25 cellular contexts compared by ENCODE assay signal in genomic region chr19:33745297-33745696, GRCh38.
"Had no signal": no experiment of that assay in that cellular context is flagged by ENCODE, and none has a peak within 500 bp of the region (broad histone marks: within the 10 kb centered on the region; RNA-seq: fewer than 3 reads in every experiment).

No MANE protein-coding gene starts in this region.

- ATAC-seq: effector memory CD8-positive, alpha-beta T cell; esophagus mucosa; gastrocnemius medialis; heart right ventricle; left cardiac atrium; left ventricle myocardium superior; lower lobe of right lung; mucosa of descending colon; naive thymus-derived CD8-positive, alpha-beta T cell had no signal

- DNase-seq: colonic mucosa; cortex of kidney; effector CD8-positive, alpha-beta T cell; effector memory CD8-positive, alpha-beta T cell; endodermal cell; erythroblast; esophagus squamous epithelium; foreskin fibroblast; foreskin melanocyte; gastrocnemius medialis; glutamatergic neuron; head of caudate nucleus; heart right ventricle; hypothalamus; immature natural killer cell; islet precursor cell; left cardiac atrium; left lung; left ventricle myocardium superior; lower lobe of right lung; mesenchymal stem cell; mucosa of descending colon; naive B cell; naive thymus-derived CD8-positive, alpha-beta T cell had no signal
